10 cellular contexts compared by ENCODE assay signal in genomic region chr4:17030543-17030942, GRCh38.
DNase-seq lines count a peak whose midpoint lies in the region; ATAC-seq and TF ChIP-seq lines count a peak whose summit lies in the region.
"Had no signal": no experiment of that assay in that cellular context is flagged by ENCODE, and none has a peak within 500 bp of the region (broad histone marks: within the 10 kb centered on the region; RNA-seq: fewer than 3 reads in every experiment).

No MANE protein-coding gene starts in this region.

- DNase-seq in HS-5 (ENCODE audit: low read depth), result peak; percentile 76
- DNase-seq in mammary epithelial cell, result peak; percentile 17
- peak; percentile 37 for DNase-seq in islet precursor cell
- DNase-seq in NCI-H526 treated with DMSO at 0.1 percent for 48 hours (lab: John Stamatoyannopoulos, UW), result no peak
- DNase-seq in aorta, result no peak
- DNase-seq: activated T-cell treated with anti-CD3 and anti-CD28 coated beads, Interleukin-2, amount 50 U/mL, for 4 hours; NCI-H1436 treated with DMSO at 0.1 percent for 48 hours had no signal

- in situ Hi-C loops in mammary epithelial cell (cut with MboI; ENCODE audit: low sequenced_read_pairs in 2 of 2), result no loop called here

- H3K4me3 ChIP-seq in ACC112 (ENCODE audit: low read depth, low read length) (no peak overlapping the region), mammary epithelial cell (replicated peaks in 1 of 3; ENCODE audit: insufficient read depth in 1 of 3, low read depth in 2 of 3, low read length in 3 of 3) (no peak overlapping the region), aorta (ENCODE audit: low read length in 2 of 2) (no peak overlapping the region)

- CTCF ChIA-PET in mammary epithelial cell (lab: Charles Lee; ENCODE audit: low non-redundant PET), result no interaction called here

- H4K20me1 ChIP-seq in mammary epithelial cell (ENCODE audit: insufficient read depth, low read length), result no peaks in the 10 kb centered on the region

- H3K79me2 ChIP-seq in ACC112 (ENCODE audit: control insufficient read depth, insufficient read depth, low read length, unreplicated experiment) (no peaks in the 10 kb centered on the region), mammary epithelial cell (ENCODE audit: insufficient read depth, low read length) (no peaks in the 10 kb centered on the region)

- H2AFZ ChIP-seq in ACC112 (ENCODE audit: low read length, unreplicated experiment) (no peak overlapping the region), mammary epithelial cell (ENCODE audit: low read depth, low read length) (peak overlapping the region; percentile 66)

- BruUV-seq in mammary epithelial cell (replicated peaks; lab: Mats Ljungman, UMichigan), result no TSS peak

- ATAC-seq in HG02870 (IDR thresholded peaks at IDR 0.05; ENCODE audit: unreplicated experiment), result no peak
- ATAC-seq in GM19463 (IDR thresholded peaks at IDR 0.05; ENCODE audit: unreplicated experiment), result no peak
- no peak for ATAC-seq in aorta (ENCODE audit: low FRiP score)
- ATAC-seq: activated T-cell treated with anti-CD3 and anti-CD28 coated beads, Interleukin-2, amount 50 U/mL, for 4 hours had no signal

- H3K4me2 ChIP-seq in mammary epithelial cell (ENCODE audit: insufficient read depth, low read depth, low read length), result peak overlapping the region; percentile 59

- H3K4me1 ChIP-seq in ACC112 (ENCODE audit: control insufficient read depth, insufficient read depth, low read length, unreplicated experiment), result peaks cover 37% of the 10 kb centered on the region
- peaks cover 35% of the 10 kb centered on the region for H3K4me1 ChIP-seq in mammary epithelial cell (ENCODE audit: insufficient read depth, low read length)
- peaks cover 0 to 2% of the 10 kb centered on the region in 2 donors for H3K4me1 ChIP-seq in aorta (ENCODE audit: control insufficient read depth in 1 of 2, insufficient read depth in 2 of 2, low read length in 2 of 2)

- H3K9ac ChIP-seq in mammary epithelial cell (ENCODE audit: insufficient read depth, low read length), result no peak overlapping the region

- WGBS in mammary epithelial cell (ENCODE audit: low coverage, missing lambda C conversion rate), result 0% methylated on average over 1 of the region's 1 CpG
- WGBS in aorta, 2 donors, result 73 to 82% methylated on average over 1 of the region's 1 CpG

- intact Hi-C loops in mammary epithelial cell (cut with micrococcal nuclease), result no loop called here
- intact Hi-C loops in aorta (cut with DNase I), result no loop called here

- dilution Hi-C loops in mammary epithelial cell (cut with HindIII; ENCODE audit: low sequenced_read_pairs), result no loop called here

- H3K36me3 ChIP-seq in ACC112 (ENCODE audit: insufficient read depth, low read length) (no peaks in the 10 kb centered on the region), mammary epithelial cell (ENCODE audit: insufficient read depth, low read length) (no peaks in the 10 kb centered on the region), aorta (ENCODE audit: control insufficient read depth in 1 of 2, insufficient read depth in 2 of 2, low read length in 1 of 2) (no peaks in the 10 kb centered on the region)

- peaks cover 6% of the 10 kb centered on the region for H3K9me3 ChIP-seq in mammary epithelial cell (replicated peaks; ENCODE audit: insufficient read depth, low read length)
- no peaks in the 10 kb centered on the region for H3K9me3 ChIP-seq in aorta (ENCODE audit: control insufficient read depth, low read length)

- H3K27ac ChIP-seq in ACC112 (ENCODE audit: low read depth, low read length), result peak overlapping the region; percentile 55
- H3K27ac ChIP-seq in mammary epithelial cell (ENCODE audit: insufficient read depth, low read depth, low read length), result peak overlapping the region; percentile 74
- H3K27ac ChIP-seq in aorta (ENCODE audit: low read depth in 1 of 2, low read length in 2 of 2), result no peak overlapping the region

- no peaks in the 10 kb centered on the region for H3K27me3 ChIP-seq in ACC112 (ENCODE audit: insufficient read depth, low read length)
- no peaks in the 10 kb centered on the region for H3K27me3 ChIP-seq in mammary epithelial cell (ENCODE audit: insufficient read depth, low read length)
- H3K27me3 ChIP-seq in aorta (ENCODE audit: control insufficient read depth in 1 of 2, insufficient read depth in 2 of 2, low read length in 1 of 2), result peaks cover 0 to 2% of the 10 kb centered on the region in 2 donors

- no peak for TF ChIP-seq CTCF in mammary epithelial cell (conservative IDR thresholded peaks at IDR 0.05 in 1 of 2, IDR thresholded peaks at IDR 0.05 in 1 of 2; ENCODE audit: extremely low read depth in 1 of 2, insufficient read depth in 1 of 2, low read depth in 1 of 2, low read length in 2 of 2)

Comparison
In these comparisons a context has a peak if more than half of its experiments do, and no peak if none do; other contexts are left out.
1. H3K27ac ChIP-seq: peak in ACC112 (single experiment) and mammary epithelial cell (single experiment); none in aorta (0 of 2).
2. DNase-seq: peak in HS-5 (single experiment), mammary epithelial cell (single experiment) and islet precursor cell (single experiment); none in NCI-H526 treated with DMSO at 0.1 percent for 48 hours (single experiment) and aorta (0 of 2).